In genomic region chr10:21533577-21534475, GRCh38 we compare ENCODE assay signal across 8 cellular contexts. TPM values are rescaled to one million over a fixed set of nuclear protein-coding genes. Genes with fewer than 3 reads are reported as not detected.
DNase-seq lines count a peak whose midpoint lies in the region; TF ChIP-seq lines count a peak whose summit lies in the region.

Gene MLLT10 (plus strand): TSS chr10:21534232. CDS start chr10:21534645, 413 bp downstream.

- peak within 1 kb of the TSS; percentile 64 for H3K4me3 ChIP-seq in SJCRH30
- H3K4me3 ChIP-seq in neutrophil (ENCODE audit: low read depth in 1 of 2, low read length in 1 of 2) = peak within 1 kb of the TSS; percentile 86 to 94

- DNase-seq in GOT3 (lab: John Stamatoyannopoulos, UW) (peak; percentile 76), M059J (ENCODE audit: low read depth) (peak; percentile 83), SJCRH30 (peak; percentile 94 to 95), foreskin melanocyte (peak; percentile 87), substantia nigra (lab: John Stamatoyannopoulos, UW) (peak; percentile 78 to 98 (median 92))
- DNase-seq in activated naive CD4-positive, alpha-beta T cell (lab: John Stamatoyannopoulos, UW) = peak; percentile 74 to 93 (median 82)

- peaks cover 2% of the 10 kb centered on the region; the same call in 1 of the 2 replicates for H3K36me3 ChIP-seq in ES-I3 (ENCODE audit: insufficient read depth, low read length)
- H3K36me3 ChIP-seq in SJCRH30 = peaks cover 9% of the 10 kb centered on the region
- H3K36me3 ChIP-seq in neutrophil = peaks cover 9% of the 10 kb centered on the region

- no peaks in the 10 kb centered on the region for H3K27me3 ChIP-seq in SJCRH30
- no peaks in the 10 kb centered on the region for H3K27me3 ChIP-seq in neutrophil

- H3K9me3 ChIP-seq in ES-I3 (ENCODE audit: control insufficient read depth, insufficient read depth, low read length) (no peaks in the 10 kb centered on the region), SJCRH30 (replicated peaks) (no peaks in the 10 kb centered on the region), neutrophil (no peaks in the 10 kb centered on the region)

- peak; percentile 48 for TF ChIP-seq CTCF in neutrophil (IDR thresholded peaks at IDR 0.05)

- peak within 1 kb of the TSS; percentile 94 for H3K27ac ChIP-seq in SJCRH30
- H3K27ac ChIP-seq in neutrophil = peak within 1 kb of the TSS; percentile 94
- H3K27ac ChIP-seq in substantia nigra (ENCODE audit: low read depth, low read length, poor library complexity, severe bottlenecking) = peak within 1 kb of the TSS; percentile 96

- peaks cover 16% of the 10 kb centered on the region for H3K4me1 ChIP-seq in ES-I3 (ENCODE audit: insufficient read depth, low read length)
- peaks cover 23% of the 10 kb centered on the region for H3K4me1 ChIP-seq in SJCRH30
- H3K4me1 ChIP-seq in neutrophil (ENCODE audit: control insufficient read depth in 1 of 2, insufficient read depth in 1 of 2, low read depth in 1 of 2, low read length in 1 of 2) = peaks cover 16% of the 10 kb centered on the region in 2 experiments

- H3K9ac ChIP-seq in ES-I3 (ENCODE audit: low read depth, low read length) = peak within 1 kb of the TSS; percentile 96

RNA-seq across cellular contexts. Expression of gene MLLT10, which starts in this region (rescaled TPM):
- 9.1 and 9.3 TPM in 2 replicates for total RNA-seq in M059J (2014; rRNA removed; shearing (Covaris generic))
- total RNA-seq in SJCRH30 (2014; rRNA removed; shearing (Covaris generic)) = 34.1 and 39.3 TPM in 2 replicates

Comparison
In these comparisons a context has a peak if more than half of its experiments do, and no peak if none do; other contexts are left out.
1. Peak in every context shown above with its lines: DNase-seq, H3K4me3 ChIP-seq and H3K27ac ChIP-seq.